Comparison of ENCODE assay signal across 11 cellular contexts in genomic region chr1:27564264-27564579, GRCh38. TPM values are rescaled to one million over a fixed set of nuclear protein-coding genes. Genes with fewer than 3 reads are reported as not detected.
DNase-seq lines count a peak whose midpoint lies in the region; ATAC-seq and TF ChIP-seq lines count a peak whose summit lies in the region.
"Had no signal": no experiment of that assay in that cellular context is flagged by ENCODE, and none has a peak within 500 bp of the region (broad histone marks: within the 10 kb centered on the region; RNA-seq: fewer than 3 reads in every experiment).

No MANE protein-coding gene starts in this region.

- intact Hi-C loops in ascending aorta (cut with DNase I) = no loop called here
- intact Hi-C loops in lower lobe of right lung (cut with DNase I) = no loop called here
- intact Hi-C loops in testis (cut with DNase I; ENCODE audit: low total_unique reads) = no loop called here

- H2AFZ ChIP-seq in Loucy (ENCODE audit: low read length) = no peak overlapping the region

- TF ChIP-seq CTCF in Loucy (conservative IDR thresholded peaks at IDR 0.05; ENCODE audit: low read length) = no peak
- TF ChIP-seq CTCF in ascending aorta (IDR thresholded peaks at IDR 0.05) = no peak
- TF ChIP-seq CTCF in lower lobe of right lung (IDR thresholded peaks at IDR 0.05) = no peak
- TF ChIP-seq CTCF in testis (IDR thresholded peaks at IDR 0.05) = no peak

- peak overlapping the region; percentile 48 for H3K9ac ChIP-seq in Loucy (ENCODE audit: low read depth, low read length, poor library complexity, severe bottlenecking)

- peaks cover 10% of the 10 kb centered on the region; the same call in 1 of the 2 replicates for H3K36me3 ChIP-seq in Loucy (ENCODE audit: insufficient read depth, low read length)
- H3K36me3 ChIP-seq in ascending aorta = no peaks in the 10 kb centered on the region
- no peaks in the 10 kb centered on the region for H3K36me3 ChIP-seq in lower lobe of right lung
- no peaks in the 10 kb centered on the region for H3K36me3 ChIP-seq in testis (ENCODE audit: low read depth, missing control alignments)

- H3K27ac ChIP-seq in ascending aorta (peak overlapping the region; percentile 94 to 96), lower lobe of right lung (peak overlapping the region; percentile 74), testis (peak overlapping the region; percentile 71 to 92)
- H3K27ac ChIP-seq: SJSA1 had no signal

- no peak overlapping the region for H3K4me2 ChIP-seq in Loucy (ENCODE audit: low read depth, low read length, poor library complexity, severe bottlenecking)

- ATAC-seq in lower lobe of right lung = no peak
- no peak for ATAC-seq in GM21447 (IDR thresholded peaks at IDR 0.05; ENCODE audit: unreplicated experiment)

- no peak for TF ChIP-seq POLR2A in testis (IDR thresholded peaks at IDR 0.05)

- peaks cover 63% of the 10 kb centered on the region for H4K20me1 ChIP-seq in Loucy (ENCODE audit: insufficient read depth, low read length, poor library complexity, severe bottlenecking)

- H3K4me1 ChIP-seq in Loucy (ENCODE audit: insufficient read depth, low read length, poor library complexity, severe bottlenecking) (peaks cover 39% of the 10 kb centered on the region), ascending aorta (peaks cover 63 to 87% of the 10 kb centered on the region in 2 donors), lower lobe of right lung (peaks cover 80% of the 10 kb centered on the region), testis (peaks cover 89% of the 10 kb centered on the region)

- H3K9me2 ChIP-seq in Loucy (replicated peaks; ENCODE audit: low read depth, low read length) = no peaks in the 10 kb centered on the region

- H3F3A ChIP-seq in Loucy (ENCODE audit: low read depth) = no peaks in the 10 kb centered on the region; the same call in 1 of the 2 replicates

- H3K9me3 ChIP-seq in Loucy (ENCODE audit: insufficient read depth, low read depth, low read length) (no peaks in the 10 kb centered on the region), ascending aorta (no peaks in the 10 kb centered on the region), lower lobe of right lung (no peaks in the 10 kb centered on the region), testis (no peaks in the 10 kb centered on the region)
- H3K9me3 ChIP-seq: SJSA1 had no signal

- no peak for DNase-seq in ascending aorta (ENCODE audit: low spot score in 2 of 2)
- no peak for DNase-seq in lower lobe of right lung
- no peak for DNase-seq in testis
- no peak for DNase-seq in SIG-M5 treated with dmso at 0.1 percent for 504 hours (lab: John Stamatoyannopoulos, UW; ENCODE audit: unreplicated experiment)
- no peak for DNase-seq in kidney glomerular epithelial cell (lab: John Stamatoyannopoulos, UW)
- no peak for DNase-seq in inferior parietal cortex (ENCODE audit: extremely low spot score)
- DNase-seq: effector CD8-positive, alpha-beta T cell; NCI-H1105 treated with DMSO at 0.1 percent for 48 hours had no signal

- 22 to 44% methylated on average over 1 to 4 of the region's 4 CpGs for WGBS in testis, 2 donors

- peaks cover 99% of the 10 kb centered on the region for H3K79me2 ChIP-seq in Loucy (ENCODE audit: insufficient read depth, low read length)

- no peak overlapping the region for H3K4me3 ChIP-seq in Loucy (ENCODE audit: low read length, poor library complexity, severe bottlenecking)
- H3K4me3 ChIP-seq in ascending aorta = peak overlapping the region; percentile 14 to 24
- no peak overlapping the region for H3K4me3 ChIP-seq in lower lobe of right lung
- H3K4me3 ChIP-seq in testis = no peak overlapping the region
- H3K4me3 ChIP-seq: SJSA1 had no signal

- no peaks in the 10 kb centered on the region for H3K27me3 ChIP-seq in Loucy (ENCODE audit: insufficient read depth, low read length, poor library complexity, severe bottlenecking)
- no peaks in the 10 kb centered on the region for H3K27me3 ChIP-seq in ascending aorta
- H3K27me3 ChIP-seq in lower lobe of right lung (ENCODE audit: low read depth) = no peaks in the 10 kb centered on the region
- no peaks in the 10 kb centered on the region for H3K27me3 ChIP-seq in testis
- H3K27me3 ChIP-seq: SJSA1 had no signal

RNA-seq across cellular contexts. Expression of gene AHDC1, which starts 39.7 kb away (rescaled TPM):
- 205 TPM for total RNA-seq in ascending aorta
- total RNA-seq in lower lobe of right lung = 23.7 TPM
- total RNA-seq in testis = 10 to 100 TPM; 73.7 to 86.8 TPM
- polyA plus RNA-seq in testis (ENCODE audit: insufficient read depth, low read depth, low replicate concordance) = 32.5 TPM

Comparison
In these comparisons a context has a peak if more than half of its experiments do, and no peak if none do; other contexts are left out.
1. H3K4me3 ChIP-seq: peak in ascending aorta (2 of 2); none in Loucy (single experiment), lower lobe of right lung (single experiment) and testis (0 of 2).
2. Peak in every context shown above with its lines, with median percentiles within 50 percentile points of each other: H3K27ac ChIP-seq.